In genomic region chr18:14431031-14431503, GRCh38 we compare ENCODE assay signal across 8 cellular contexts.
DNase-seq lines count a peak whose midpoint lies in the region; ATAC-seq and TF ChIP-seq lines count a peak whose summit lies in the region.
"Not testable (repeated sequence)": the region's sequence is repeated elsewhere in the genome, so short reads cannot be mapped to it uniquely, and the experiment has no call there.

No MANE protein-coding gene starts in this region.

- not testable (repeated sequence) for H3K27ac Mint-ChIP-seq in T-cell

- CTCF ChIA-PET in BJ (lab: Yijun Ruan, JAX); T-cell (lab: Charles Lee): not testable (repeated sequence)

- not testable (repeated sequence) for H3K36me3 ChIP-seq in BJ (ENCODE audit: control insufficient read depth, insufficient read depth, low read length); KMS-11 (ENCODE audit: insufficient read depth)

- peaks cover 6 to 17% (median 9%) of the 10 kb centered on the region in 3 donors for H3K9me3 Mint-ChIP-seq in T-cell

- intact Hi-C loops in posterior cingulate gyrus (cut with DNase I): not testable (repeated sequence)

- POLR2A ChIA-PET in BJ (lab: Charles Lee); T-cell (lab: Charles Lee): not testable (repeated sequence)

- not testable (repeated sequence) for H3K4me1 ChIP-seq in KMS-11 (ENCODE audit: low read depth, poor library complexity, severe bottlenecking)

- TF ChIP-seq CTCF in BJ (IDR thresholded peaks at IDR 0.05; ENCODE audit: insufficient read depth, low read depth, low read length); KMS-11 (conservative IDR thresholded peaks at IDR 0.05; ENCODE audit: low read depth, low read length): not testable (repeated sequence)

- H3K9ac ChIP-seq in KMS-11: peak overlapping the region; percentile 37; the same call in 1 of the 2 replicates

- ATAC-seq in T-cell (replicated peaks in 1 of 4): peak in 1 of 4 experiments; percentile 26

- not testable (repeated sequence) for H3K27ac ChIP-seq in KMS-11

- not testable (repeated sequence) for H3K27me3 ChIP-seq in BJ (ENCODE audit: control insufficient read depth, insufficient read depth, low read length); KMS-11 (ENCODE audit: insufficient read depth, low read depth)

- H3K4me2 ChIP-seq in KMS-11: peak overlapping the region; percentile 33; the same call in 1 of the 2 replicates

- peaks cover 0 to 10% (median 3%) of the 10 kb centered on the region in 3 donors for H3K4me1 Mint-ChIP-seq in T-cell

- H3K27me3 Mint-ChIP-seq in T-cell: not testable (repeated sequence)

- not testable (repeated sequence) for H3K79me2 ChIP-seq in KMS-11 (ENCODE audit: insufficient read depth, low read depth)

- H2AFZ ChIP-seq in KMS-11 (ENCODE audit: low read depth): peak overlapping the region; percentile 57

- peak overlapping the region; percentile 16 for H3K4me3 ChIP-seq in BJ (ENCODE audit: low read depth, low read length)
- H3K4me3 ChIP-seq in KMS-11 (IDR thresholded peaks at IDR 0.05; ENCODE audit: insufficient read depth, low read depth, low read length): not testable (repeated sequence)

- H3K36me3 Mint-ChIP-seq in T-cell: not testable (repeated sequence)

- peak overlapping the region; percentile 76 to 87 (median 85) for H3K4me3 Mint-ChIP-seq in T-cell

- not testable (repeated sequence) for H4K20me1 ChIP-seq in KMS-11 (ENCODE audit: insufficient read depth)

- not testable (repeated sequence) for DNase-seq in BJ (ENCODE audit: low read depth)
- peak in 30 of 34 experiments; percentile 12 to 58 (median 30) for DNase-seq in T-cell
- peak; percentile 11 to 51 for DNase-seq in activated T-helper 1 cell treated with anti-CD3 and anti-CD28 coated beads, Interleukin-2, amount 50 U/mL, for 16 hours (ENCODE audit: low read depth in 1 of 2, low spot score in 1 of 2)
- DNase-seq in dermis blood vessel endothelial cell: peak; percentile 14
- DNase-seq in iPS-NIHi7 (ENCODE audit: extremely low spot score): peak; percentile 12
- peak; percentile 32 to 95 (median 62) for DNase-seq in posterior cingulate gyrus
- peak; percentile 13 to 20 for DNase-seq in stimulated activated CD8-positive, alpha-beta memory T cell treated with anti-CD3 and anti-CD28 coated beads, Interleukin-7, amount 100 ng/mL, for 1 hour (ENCODE audit: low read depth in 2 of 2)
